In genomic region chr7:75398771-75399700, GRCh38 we compare ENCODE assay signal across 8 cellular contexts. TPM values are rescaled to one million over a fixed set of nuclear protein-coding genes. Genes with fewer than 3 reads are reported as not detected.
A peak's percentile ranks its signal among the peaks of the same experiment; 100 is the strongest.
DNase-seq lines count a peak whose midpoint lies in the region; ATAC-seq, FAIRE-seq and TF ChIP-seq lines count a peak whose summit lies in the region.
"Not testable (repeated sequence)": the region's sequence is repeated elsewhere in the genome, so short reads cannot be mapped to it uniquely, and the experiment has no call there.

No MANE protein-coding gene starts in this region.

- H3K9me3 ChIP-seq in A549; GM12878 (replicated peaks; ENCODE audit: control insufficient read depth, insufficient read depth, low read length): not testable (repeated sequence)

- FAIRE-seq in A549 (lab: Jason Lieb, UNC); GM12878 (lab: Jason Lieb, UNC): not testable (repeated sequence)

- DNase-seq in A549 (ENCODE audit: low read depth in 1 of 2, low spot score in 1 of 2); GM12878 (ENCODE audit: low read depth, low spot score): not testable (repeated sequence)
- peak; percentile 21 for DNase-seq in left lobe of liver (ENCODE audit: low spot score)
- peak; percentile 0 for DNase-seq in stimulated activated CD4-positive, alpha-beta T cell treated with anti-CD3 and anti-CD28 coated beads, Interleukin-15, amount 100 ng/mL, for 24 hours

- H3K9ac ChIP-seq in GM12878 (ENCODE audit: control insufficient read depth, insufficient read depth, low read length): not testable (repeated sequence)

- not testable (repeated sequence) for TF ChIP-seq CTCF in A549 (IDR thresholded peaks at IDR 0.05); GM12878 (IDR thresholded peaks at IDR 0.05 in 2 of 3, conservative IDR thresholded peaks at IDR 0.05 in 1 of 3; ENCODE audit: control insufficient read depth in 2 of 3, extremely low read depth in 1 of 3, insufficient read depth in 1 of 3, low read depth in 3 of 3, low read length in 3 of 3)

- H2AFZ ChIP-seq in GM12878 (ENCODE audit: control insufficient read depth, low read depth, low read length): not testable (repeated sequence)

- RAD21 ChIA-PET in GM12878 (lab: Charles Lee; ENCODE audit: unreplicated experiment): not testable (repeated sequence)

- H4K20me1 ChIP-seq in GM12878 (ENCODE audit: control insufficient read depth, insufficient read depth): not testable (repeated sequence)

- H3K27ac ChIP-seq in A549; GM12878 (ENCODE audit: control insufficient read depth, insufficient read depth): not testable (repeated sequence)

- H3K4me1 ChIP-seq in A549; GM12878 (ENCODE audit: control insufficient read depth, insufficient read depth, low read length): not testable (repeated sequence)

- not testable (repeated sequence) for H3K27me3 ChIP-seq in GM12878 (replicated peaks in 1 of 2; ENCODE audit: control insufficient read depth in 2 of 2, insufficient read depth in 2 of 2, low read length in 1 of 2)

- BruUV-seq in GM12878 (replicated peaks; lab: Mats Ljungman, UMichigan): not testable (repeated sequence)

- H3K4me3 ChIP-seq in A549, GM12878: not testable (repeated sequence)

- H3K79me2 ChIP-seq in GM12878 (ENCODE audit: control insufficient read depth, insufficient read depth, low read length): not testable (repeated sequence)

- SMC1A ChIA-PET in GM12878 (lab: Charles Lee; ENCODE audit: uncharacterized antibody, unreplicated experiment): not testable (repeated sequence)

- no CpG with 5 or more reads among the region's 34 CpGs for WGBS in A549 (ENCODE audit: missing lambda C conversion rate)
- WGBS in GM12878 (ENCODE audit: insufficient coverage, insufficient replicate concordance, low lambda C conversion rate, missing lambda C conversion rate): 58% methylated on average over 3 of the region's 34 CpGs

- not testable (repeated sequence) for H3K4me2 ChIP-seq in A549; GM12878 (ENCODE audit: control insufficient read depth, insufficient read depth)

- in situ Hi-C loops in GM12878 (cut with MboI): not testable (repeated sequence)

- not testable (repeated sequence) for TF ChIP-seq RAD21 in A549 (conservative IDR thresholded peaks at IDR 0.05 in 1 of 2, IDR thresholded peaks at IDR 0.05 in 1 of 2); GM12878 (IDR thresholded peaks at IDR 0.05; ENCODE audit: insufficient read depth, low read depth, low read length)

- H3K36me3 ChIP-seq in GM12878 (ENCODE audit: control insufficient read depth in 2 of 2, insufficient read depth in 2 of 2, low read length in 1 of 2): not testable (repeated sequence)

- intact Hi-C loops in GM12878 (cut with micrococcal nuclease; ENCODE audit: unreplicated experiment): not testable (repeated sequence)

- ATAC-seq in A549: peak; percentile 21 to 23; a peak in 5 of 6 replicates
- peak; percentile 62 for ATAC-seq in GM18909 (IDR thresholded peaks at IDR 0.05; ENCODE audit: poor library complexity, unreplicated experiment)
- peak; percentile 59 for ATAC-seq in GM21825 (IDR thresholded peaks at IDR 0.05; ENCODE audit: unreplicated experiment)
- ATAC-seq in HG03175 (IDR thresholded peaks at IDR 0.05; ENCODE audit: unreplicated experiment): peak; percentile 55
- peak; percentile 62 to 73 for ATAC-seq in activated CD4-positive, CD25-positive, alpha-beta regulatory T cell treated with anti-CD3 and anti-CD28 coated beads, Interleukin-2, amount 50 U/mL, for 24 hours
- peak; percentile 78 for ATAC-seq in GM12878
- peak; percentile 41 for ATAC-seq in left lobe of liver

- CTCF ChIA-PET in A549 (lab: Yijun Ruan, JAX); GM12878 (lab: Yijun Ruan, JAX): not testable (repeated sequence)

- not testable (repeated sequence) for TF ChIP-seq POLR2A in A549 (IDR thresholded peaks at IDR 0.05; ENCODE audit: low read length); GM12878 (IDR thresholded peaks at IDR 0.05; ENCODE audit: low read depth, low read length)

- not testable (repeated sequence) for TF ChIP-seq EP300 in A549 (IDR thresholded peaks at IDR 0.05); GM12878 (IDR thresholded peaks at IDR 0.05; ENCODE audit: borderline replicate concordance in 1 of 2, control insufficient read depth in 1 of 2, low read depth in 2 of 2, low read length in 2 of 2)

- POLR2A ChIA-PET in A549 (lab: Yijun Ruan, JAX); GM12878 (lab: Charles Lee): not testable (repeated sequence)

RNA-seq across cellular contexts. Expression of gene TRIM73, which starts 3.6 kb away (rescaled TPM):
- polyA plus RNA-seq in A549 (2011; rRNA removed) (0.63 and 0.97 TPM in 2 replicates), A549 (2017; fragmentation: RNase III; extraction: RNeasy Plus Mini Kit Qiagen cat#74134 plus additional on column Dnase treatment) (2.0 to 2.9 TPM (median 2.5 TPM) in 3 replicates), GM12878 (2011; rRNA removed) (0.09 and 0.23 TPM in 2 replicates), GM12878 (2014; fragmentation: Illumina TruSeq; extraction: Trizol) (0.19 TPM in 1 of 2 replicates, not detected in the other), GM12878 (2014; fragmentation: Nextera tagmentation; extraction: Ambion mirVana) (under 1 TPM in 1 of 2 experiments, not detected in 1; 0.16 TPM), GM12878 (2014; rRNA removed) (1.4 and 1.8 TPM in 2 replicates), GM12878 (2016; fragmentation: Nextera tagmentation; extraction: Ambion mirVana) (under 1 TPM; 0.21 to 0.86 TPM)
- polyA plus RNA-seq in A549 (2012; cell fraction: cytosol; rRNA removed): 0.52 and 0.66 TPM in 2 replicates
- polyA plus RNA-seq in A549 (2012; cell fraction: nucleus; rRNA removed): 14.0 and 18.6 TPM in 2 replicates
- 0.58 and 1.0 TPM in 2 replicates for polyA minus RNA-seq in A549 (2011; rRNA and poly(A)+ RNA removed)
- total RNA-seq in GM12878 (2013; cell fraction: nucleolus; rRNA removed): 12.8 and 13.6 TPM in 2 replicates
- total RNA-seq in GM12878 (2014; rRNA removed) (0.71 and 1.6 TPM in 2 replicates), GM12878 (2014; rRNA removed; fragmentation: Illumina TruSeq; extraction: Trizol) (0.32 and 0.76 TPM in 2 replicates), GM12878 (2021) (2.4 and 3.6 TPM in 2 replicates), left lobe of liver (4.2 TPM)
- polyA plus RNA-seq in GM12878 (2011; ENCODE audit: low read depth): 0.62 TPM
- 0.27 and 0.70 TPM in 2 replicates for polyA plus RNA-seq in GM12878 (2011; cell fraction: cytosol; rRNA removed)
- polyA plus RNA-seq in GM12878 (2011; cell fraction: nucleus; rRNA removed): 4.0 and 6.6 TPM in 2 replicates
- 1.5 and 1.7 TPM in 2 replicates for polyA plus RNA-seq in GM12878 (2012)
- polyA minus RNA-seq in GM12878 (2011; rRNA and poly(A)+ RNA removed): 0.73 and 1.5 TPM in 2 replicates
- polyA minus RNA-seq in GM12878 (2011; cell fraction: cytosol; rRNA and poly(A)+ RNA removed): 2.4 TPM in 1 of 2 replicates, not detected in the other
- 1.1 and 3.1 TPM in 2 replicates for polyA minus RNA-seq in GM12878 (2011; cell fraction: nucleus; rRNA and poly(A)+ RNA removed)

Comparison
In these comparisons a context has a peak if more than half of its experiments do, and no peak if none do; other contexts are left out.
1. ATAC-seq: peak in every context shown above with its lines; median percentile 78 in GM12878; 68 in activated CD4-positive, CD25-positive, alpha-beta regulatory T cell treated with anti-CD3 and anti-CD28 coated beads, Interleukin-2, amount 50 U/mL, for 24 hours; 62 in GM18909; 59 in GM21825; 55 in HG03175; 41 in left lobe of liver; 22 in A549.